7 cellular contexts compared by ENCODE assay signal in genomic region chr10:13347235-13348156, GRCh38. TPM values are rescaled to one million over a fixed set of nuclear protein-coding genes. Genes with fewer than 3 reads are reported as not detected.
DNase-seq lines count a peak whose midpoint lies in the region; ATAC-seq and TF ChIP-seq lines count a peak whose summit lies in the region.

No MANE protein-coding gene starts in this region.

- ATAC-seq in GM18502 (IDR thresholded peaks at IDR 0.05; ENCODE audit: poor library complexity, unreplicated experiment) (peak; percentile 55), HG02798 (IDR thresholded peaks at IDR 0.05; ENCODE audit: poor library complexity, unreplicated experiment) (peak; percentile 76), activated B cell treated with CpG ODN at 0.5 μM for 24 hours (ENCODE audit: low read depth) (peak; percentile 56)

- H3K27me3 Mint-ChIP-seq in activated B cell treated with CpG ODN at 0.5 μM for 24 hours: peaks cover 5% of the 10 kb centered on the region

- intact Hi-C loops in activated B cell treated with CpG ODN at 0.5 μM for 24 hours (cut with micrococcal nuclease): loop anchor here (1.0 to 10.0 kb wide), 5 partner anchors 45 to 1820 kb away; partner anchors contain the start of genes MCM10, NMT2, OPTN and UPF2

- H3K4me1 Mint-ChIP-seq in activated B cell treated with CpG ODN at 0.5 μM for 24 hours: peaks cover 56% of the 10 kb centered on the region

- H3K27ac ChIP-seq in caudate nucleus (ENCODE audit: low read depth, low read length): peak overlapping the region; percentile 60

- no peaks in the 10 kb centered on the region for H3K9me3 Mint-ChIP-seq in activated B cell treated with CpG ODN at 0.5 μM for 24 hours

- peaks cover 12% of the 10 kb centered on the region for H3K36me3 Mint-ChIP-seq in activated B cell treated with CpG ODN at 0.5 μM for 24 hours (ENCODE audit: low read depth)

- CTCF ChIA-PET in activated B cell treated with CpG ODN at 0.5 μM for 24 hours (lab: Charles Lee): no interaction called here

- H3K4me3 Mint-ChIP-seq in activated B cell treated with CpG ODN at 0.5 μM for 24 hours: peak overlapping the region; percentile 82

- DNase-seq in NCI-H1694 treated with DMSO at 0.1 percent for 48 hours (lab: John Stamatoyannopoulos, UW): peak; percentile 41
- peak; percentile 74 for DNase-seq in activated B cell treated with CpG ODN at 0.5 μM for 24 hours
- peak in 58 of 61 donors; percentile 12 to 87 (median 68) for DNase-seq in caudate nucleus (lab: John Stamatoyannopoulos, UW)
- DNase-seq in islet precursor cell: peak; percentile 78
- DNase-seq in stimulated activated CD4-positive, alpha-beta T cell treated with anti-CD3 and anti-CD28 coated beads, Interleukin-12 subunit alpha, Interleukin-12 subunit beta, amount 100 ng/mL, for 4 hours: peak; percentile 78

- POLR2A ChIA-PET in activated B cell treated with CpG ODN at 0.5 μM for 24 hours (lab: Charles Lee): interaction anchor here (0.6 kb wide), 1 partner anchor 1150 kb away, joined by 4 read pairs; no protein-coding TSS in a partner anchor

- peak overlapping the region; percentile 65 for H3K27ac Mint-ChIP-seq in activated B cell treated with CpG ODN at 0.5 μM for 24 hours

- no peak for TF ChIP-seq CTCF in activated B cell treated with CpG ODN at 0.5 μM for 24 hours (IDR thresholded peaks at IDR 0.05)

RNA-seq across cellular contexts. Expression of gene SEPHS1, which starts 0.6 kb away (rescaled TPM):
- 36.7 and 38.0 TPM in 2 replicates for total RNA-seq in activated B cell treated with CpG ODN at 0.5 μM for 24 hours

RNA-seq across cellular contexts. Expression of gene PHYH, which starts 47.6 kb away (rescaled TPM):
- 10.4 and 10.8 TPM in 2 replicates for total RNA-seq in activated B cell treated with CpG ODN at 0.5 μM for 24 hours

Comparison
In these comparisons a context has a peak if more than half of its experiments do, and no peak if none do; other contexts are left out.
1. Peak in every context shown above with its lines: DNase-seq, ATAC-seq and H3K27ac ChIP-seq.